ENCODE assay signal across 8 cellular contexts in genomic region chr4:75671802-75672421, GRCh38. TPM values are rescaled to one million over a fixed set of nuclear protein-coding genes. Genes with fewer than 3 reads are reported as not detected.
DNase-seq lines count a peak whose midpoint lies in the region; ATAC-seq and TF ChIP-seq lines count a peak whose summit lies in the region.

No MANE protein-coding gene starts in this region.

- no peaks in the 10 kb centered on the region for H3K27me3 Mint-ChIP-seq in activated CD8-positive, alpha-beta memory T cell treated with anti-CD3 and anti-CD28 coated beads, Interleukin-2, amount 10 ng/mL, durations not matched to agents 7 days and 5 days
- H3K27me3 Mint-ChIP-seq in activated naive CD8-positive, alpha-beta T cell treated with anti-CD3 and anti-CD28 coated beads, Interleukin-2, amount 50 U/mL, for 24 hours, result no peaks in the 10 kb centered on the region

- intact Hi-C loops in thyroid gland (cut with DNase I), result loop anchor here (5.0 kb wide), 1 partner anchor 50 kb away; the partner anchor contains the start of gene USO1

- H3K4me1 Mint-ChIP-seq in activated CD8-positive, alpha-beta memory T cell treated with anti-CD3 and anti-CD28 coated beads, Interleukin-2, amount 10 ng/mL, durations not matched to agents 7 days and 5 days, result peaks cover 54% of the 10 kb centered on the region
- H3K4me1 Mint-ChIP-seq in activated naive CD8-positive, alpha-beta T cell treated with anti-CD3 and anti-CD28 coated beads, Interleukin-2, amount 50 U/mL, for 24 hours, result peaks cover 63% of the 10 kb centered on the region

- 12% methylated on average over 10 of the region's 10 CpGs for WGBS in thyroid gland, 2 donors

- H3K9me3 ChIP-seq in thyroid gland, result no peaks in the 10 kb centered on the region

- DNase-seq in activated CD8-positive, alpha-beta memory T cell treated with anti-CD3 and anti-CD28 coated beads, Interleukin-2, amount 10 ng/mL, durations not matched to agents 7 days and 5 days, result no peak
- DNase-seq in activated CD8-positive, alpha-beta memory T cell treated with anti-CD3 and anti-CD28 coated beads, Interleukin-2, amount 50 U/mL, for 48 hours, result no peak
- DNase-seq in activated naive CD8-positive, alpha-beta T cell treated with anti-CD3 and anti-CD28 coated beads, Interleukin-2, amount 50 U/mL, for 24 hours, result no peak
- no peak for DNase-seq in thyroid gland
- DNase-seq in mesenteric fat pad (ENCODE audit: low spot score), result no peak
- no peak for DNase-seq in stimulated activated CD4-positive, alpha-beta T cell treated with anti-CD3 and anti-CD28 coated beads, Interleukin-12 subunit alpha, Interleukin-12 subunit beta, amount 100 ng/mL, for 4 hours

- H3K27me3 ChIP-seq in layer of hippocampus (ENCODE audit: control insufficient read depth, insufficient read depth, low read length), result no peaks in the 10 kb centered on the region
- H3K27me3 ChIP-seq in thyroid gland, result no peaks in the 10 kb centered on the region

- peaks cover 29% of the 10 kb centered on the region for H3K36me3 Mint-ChIP-seq in activated CD8-positive, alpha-beta memory T cell treated with anti-CD3 and anti-CD28 coated beads, Interleukin-2, amount 10 ng/mL, durations not matched to agents 7 days and 5 days
- H3K36me3 Mint-ChIP-seq in activated naive CD8-positive, alpha-beta T cell treated with anti-CD3 and anti-CD28 coated beads, Interleukin-2, amount 50 U/mL, for 24 hours (ENCODE audit: low read depth), result peaks cover 22% of the 10 kb centered on the region

- no peak for ATAC-seq in activated CD8-positive, alpha-beta memory T cell treated with anti-CD3 and anti-CD28 coated beads, Interleukin-2, amount 10 ng/mL, durations not matched to agents 7 days and 5 days
- ATAC-seq in activated naive CD8-positive, alpha-beta T cell treated with anti-CD3 and anti-CD28 coated beads, Interleukin-2, amount 50 U/mL, for 24 hours, result no peak
- ATAC-seq in HG02678 (IDR thresholded peaks at IDR 0.05; ENCODE audit: unreplicated experiment), result no peak

- no peak for TF ChIP-seq POLR2A in thyroid gland (IDR thresholded peaks at IDR 0.05)

- peaks cover 19 to 26% of the 10 kb centered on the region in 2 donors for H3K4me1 ChIP-seq in thyroid gland

- H3K4me3 ChIP-seq in thyroid gland (replicated peaks in 1 of 3), result peak overlapping the region; percentile 87 to 89 (median 88)

- H3K27ac Mint-ChIP-seq in activated CD8-positive, alpha-beta memory T cell treated with anti-CD3 and anti-CD28 coated beads, Interleukin-2, amount 10 ng/mL, durations not matched to agents 7 days and 5 days, result peak overlapping the region; percentile 96
- H3K27ac Mint-ChIP-seq in activated naive CD8-positive, alpha-beta T cell treated with anti-CD3 and anti-CD28 coated beads, Interleukin-2, amount 50 U/mL, for 24 hours, result peak overlapping the region; percentile 98

- H3K27ac ChIP-seq in layer of hippocampus (ENCODE audit: low read depth, low read length) (peak overlapping the region; percentile 92), thyroid gland (peak overlapping the region; percentile 89 to 96 (median 95))

- no peaks in the 10 kb centered on the region for H3K36me3 ChIP-seq in thyroid gland

- H3K4me3 Mint-ChIP-seq in activated CD8-positive, alpha-beta memory T cell treated with anti-CD3 and anti-CD28 coated beads, Interleukin-2, amount 10 ng/mL, durations not matched to agents 7 days and 5 days, result peak overlapping the region; percentile 96
- peak overlapping the region; percentile 97 for H3K4me3 Mint-ChIP-seq in activated naive CD8-positive, alpha-beta T cell treated with anti-CD3 and anti-CD28 coated beads, Interleukin-2, amount 50 U/mL, for 24 hours

- H3K9me3 Mint-ChIP-seq in activated CD8-positive, alpha-beta memory T cell treated with anti-CD3 and anti-CD28 coated beads, Interleukin-2, amount 10 ng/mL, durations not matched to agents 7 days and 5 days (ENCODE audit: low read depth), result no peaks in the 10 kb centered on the region
- H3K9me3 Mint-ChIP-seq in activated naive CD8-positive, alpha-beta T cell treated with anti-CD3 and anti-CD28 coated beads, Interleukin-2, amount 50 U/mL, for 24 hours, result no peaks in the 10 kb centered on the region

- no peak for TF ChIP-seq CTCF in thyroid gland (IDR thresholded peaks at IDR 0.05)

- CTCF ChIA-PET in activated CD8-positive, alpha-beta memory T cell treated with anti-CD3 and anti-CD28 coated beads, Interleukin-2, amount 10 ng/mL, durations not matched to agents 7 days and 5 days (lab: Charles Lee), result interaction anchor here (0.7 to 5.2 kb wide), 7 partner anchors 9 to 157 kb away, joined by 3 to 16 read pairs (median 5); partner anchors contain the start of gene USO1

RNA-seq across cellular contexts. Expression of gene G3BP2, which starts 1.3 kb away (rescaled TPM):
- total RNA-seq in activated CD8-positive, alpha-beta memory T cell treated with anti-CD3 and anti-CD28 coated beads, Interleukin-2, amount 10 ng/mL, durations not matched to agents 7 days and 5 days, result 100 to 1,000 TPM; 148 to 230 TPM
- total RNA-seq in thyroid gland (100 to 1,000 TPM; 117 to 179 (median 139) TPM), mesenteric fat pad (72.6 TPM)

RNA-seq across cellular contexts. Expression of gene CDKL2, which starts 41.6 kb away (rescaled TPM):
- total RNA-seq in activated CD8-positive, alpha-beta memory T cell treated with anti-CD3 and anti-CD28 coated beads, Interleukin-2, amount 10 ng/mL, durations not matched to agents 7 days and 5 days, result 1 to 10 TPM in 1 of 2 experiments, under 1 TPM in 1; 0.16 to 1.5 TPM
- total RNA-seq in thyroid gland (10 to 100 TPM; 14.1 to 27.0 (median 17.6) TPM), mesenteric fat pad (not detected)

RNA-seq across cellular contexts. Expression of gene USO1, which starts 52.5 kb away (rescaled TPM):
- total RNA-seq in activated CD8-positive, alpha-beta memory T cell treated with anti-CD3 and anti-CD28 coated beads, Interleukin-2, amount 10 ng/mL, durations not matched to agents 7 days and 5 days, result 10 to 100 TPM; 30.1 to 43.1 TPM
- total RNA-seq in thyroid gland, result 100 to 1,000 TPM in 2 of 4 donors, 10 to 100 TPM in 2; 97.2 to 102 (median 100) TPM
- 68.7 TPM for total RNA-seq in mesenteric fat pad

Comparison
In these comparisons a context has a peak if more than half of its experiments do, and no peak if none do; other contexts are left out.
1. RNA of gene CDKL2, which starts 41.6 kb away (total RNA-seq): 14.1 to 27.0 TPM in thyroid gland; 0.16 to 1.5 TPM in activated CD8-positive, alpha-beta memory T cell treated with anti-CD3 and anti-CD28 coated beads, Interleukin-2, amount 10 ng/mL, durations not matched to agents 7 days and 5 days and not detected in mesenteric fat pad (single experiment); every median in the first group is over 4 times any median in the second.